In the genomic region with DNA sequence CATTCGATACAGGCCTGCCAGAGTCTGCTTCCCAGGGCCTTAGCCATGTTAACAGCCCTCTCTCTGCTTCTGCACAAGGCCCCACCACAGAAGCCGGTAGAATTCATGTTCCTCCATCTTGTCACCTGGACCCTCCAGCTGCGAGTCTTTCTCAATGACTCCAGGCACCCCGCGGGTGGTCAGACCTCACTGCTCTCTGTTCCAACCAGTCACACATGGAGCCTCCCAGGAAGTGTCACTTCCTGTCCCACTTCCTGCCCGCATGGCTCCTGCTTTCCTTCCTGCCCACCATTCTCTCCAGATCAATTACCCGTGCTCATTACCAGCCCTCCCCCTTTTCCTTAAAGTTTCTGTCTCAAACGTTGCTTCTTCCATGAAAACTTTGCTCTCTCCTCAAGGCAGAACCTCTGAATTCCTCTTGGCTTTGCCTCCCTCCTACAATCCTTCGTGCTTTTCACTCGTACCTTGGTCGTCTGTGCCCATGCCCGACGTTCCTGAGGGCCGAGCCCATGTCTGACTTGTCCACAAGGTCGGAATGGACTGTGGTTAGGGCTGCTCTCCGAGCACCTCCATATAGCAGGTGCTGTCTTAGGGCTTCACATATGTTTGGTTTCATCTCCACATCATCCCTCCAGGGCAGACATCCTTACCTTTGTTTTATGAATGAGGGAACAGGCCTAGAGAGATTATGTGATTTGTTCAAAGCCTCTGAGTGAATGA, we compare ENCODE assay signal across 1 cellular context.
TF ChIP-seq lines count a peak whose summit lies in the region.

No MANE protein-coding gene starts in this region.

TF ChIP-seq in H1, 55 proteins besides CTCF, POLR2A, EP300 and RAD21:
- no peak for TF ChIP-seq KDM1A (IDR thresholded peaks at IDR 0.05; ENCODE audit: borderline replicate concordance, low read length)
- no peak for TF ChIP-seq FOSL1 (IDR thresholded peaks at IDR 0.05; ENCODE audit: insufficient read depth, low read depth, low read length)
- TF ChIP-seq EZH2 (IDR thresholded peaks at IDR 0.05; ENCODE audit: low read depth, low read length, severe bottlenecking), result no peak
- TF ChIP-seq BCL11A (IDR thresholded peaks at IDR 0.05; ENCODE audit: low read depth in 2 of 2, low read length in 2 of 2), result no peak
- TF ChIP-seq TBP (IDR thresholded peaks at IDR 0.05; ENCODE audit: low read depth, low read length), result no peak
- no peak for TF ChIP-seq RBBP5 (IDR thresholded peaks at IDR 0.05; ENCODE audit: borderline replicate concordance, low read depth, low read length)
- no peak for TF ChIP-seq SAP30 (IDR thresholded peaks at IDR 0.05; ENCODE audit: insufficient read depth, insufficient replicate concordance, low read length)
- no peak for TF ChIP-seq TAF7 (optimal IDR thresholded peaks at IDR 0.05; ENCODE audit: borderline replicate concordance, low read depth, low read length)
- no peak for TF ChIP-seq NANOG (IDR thresholded peaks at IDR 0.05; ENCODE audit: insufficient read depth, low read depth, low read length, poor library complexity, severe bottlenecking)
- TF ChIP-seq EGR1 (IDR thresholded peaks at IDR 0.05; ENCODE audit: borderline replicate concordance, low read depth, low read length), result no peak
- TF ChIP-seq ZNF274 (IDR thresholded peaks at IDR 0.05; ENCODE audit: borderline replicate concordance, extremely low read depth, low read length), result no peak
- TF ChIP-seq CHD2 (IDR thresholded peaks at IDR 0.05; ENCODE audit: low read length), result no peak
